ENCODE assay signal across 19 cellular contexts in genomic region chr9:89768650-89769071, GRCh38.
A peak's percentile ranks its signal among the peaks of the same experiment; 100 is the strongest.
DNase-seq lines count a peak whose midpoint lies in the region; ATAC-seq and TF ChIP-seq lines count a peak whose summit lies in the region.
"Had no signal": no experiment of that assay in that cellular context is flagged by ENCODE, and none has a peak within 500 bp of the region (broad histone marks: within the 10 kb centered on the region; RNA-seq: fewer than 3 reads in every experiment).

No MANE protein-coding gene starts in this region.

- H3K4me3 ChIP-seq in mammary epithelial cell (replicated peaks in 1 of 3; ENCODE audit: insufficient read depth in 1 of 3, low read depth in 2 of 3, low read length in 3 of 3) = no peak overlapping the region
- H3K4me3 ChIP-seq in trophoblast cell (ENCODE audit: low read depth, low read length) = no peak overlapping the region
- no peak overlapping the region for H3K4me3 ChIP-seq in vagina
- H3K4me3 ChIP-seq: A549, SK-N-MC had no signal

- peak overlapping the region; percentile 55 for H2BK120ac ChIP-seq in trophoblast cell (ENCODE audit: insufficient read depth, low read length, poor library complexity)

- dilution Hi-C loops in mammary epithelial cell (cut with HindIII; ENCODE audit: low sequenced_read_pairs) = no loop called here

- H3K27ac ChIP-seq in mammary epithelial cell (ENCODE audit: insufficient read depth, low read depth, low read length) (no peak overlapping the region), trophoblast cell (ENCODE audit: low read depth, low read length) (no peak overlapping the region), vagina (peak overlapping the region; percentile 12)
- H3K27ac ChIP-seq: A549, KMS-11, SK-N-MC had no signal

- H3K27me3 ChIP-seq in mammary epithelial cell (ENCODE audit: insufficient read depth, low read length) (no peaks in the 10 kb centered on the region), trophoblast cell (ENCODE audit: insufficient read depth, low read length) (no peaks in the 10 kb centered on the region), vagina (no peaks in the 10 kb centered on the region)

- intact Hi-C loops in mammary epithelial cell (cut with micrococcal nuclease) = no loop called here
- intact Hi-C loops in MCF 10A (cut with micrococcal nuclease) = no loop called here
- intact Hi-C loops in activated B cell treated with CpG ODN at 0.5 μM for 24 hours (cut with micrococcal nuclease) = no loop called here
- intact Hi-C loops in vagina (cut with DNase I) = no loop called here

- peak overlapping the region; percentile 71 for H4K91ac ChIP-seq in trophoblast cell (ENCODE audit: low read depth, low read length)

- H3K27me3 Mint-ChIP-seq in MCF 10A (ENCODE audit: insufficient read depth, unreplicated experiment) (peaks cover 12% of the 10 kb centered on the region), activated B cell treated with CpG ODN at 0.5 μM for 24 hours (no peaks in the 10 kb centered on the region)

- H3K23ac ChIP-seq in trophoblast cell (ENCODE audit: low read length) = no peak overlapping the region

- peak overlapping the region; percentile 32 for H3K14ac ChIP-seq in trophoblast cell (ENCODE audit: low read length)

- H3K9me3 Mint-ChIP-seq in MCF 10A (ENCODE audit: unreplicated experiment) = no peaks in the 10 kb centered on the region
- H3K9me3 Mint-ChIP-seq in activated B cell treated with CpG ODN at 0.5 μM for 24 hours = no peaks in the 10 kb centered on the region

- in situ Hi-C loops in mammary epithelial cell (cut with MboI; ENCODE audit: low sequenced_read_pairs in 2 of 2) = no loop called here

- peak; percentile 72 for ATAC-seq in activated B cell treated with CpG ODN at 0.5 μM for 24 hours (ENCODE audit: low read depth)
- ATAC-seq: A549, HCT116 had no signal

- H3K79me1 ChIP-seq in trophoblast cell (ENCODE audit: low read length) = peaks cover 20% of the 10 kb centered on the region

- H3K9ac ChIP-seq in mammary epithelial cell (ENCODE audit: insufficient read depth, low read length) (no peak overlapping the region), trophoblast cell (ENCODE audit: low read length) (no peak overlapping the region)
- H3K9ac ChIP-seq: KMS-11 had no signal

- H3K4me1 Mint-ChIP-seq in MCF 10A (ENCODE audit: insufficient read depth, unreplicated experiment) (peaks cover 12% of the 10 kb centered on the region), activated B cell treated with CpG ODN at 0.5 μM for 24 hours (peaks cover 33% of the 10 kb centered on the region)

- POLR2A ChIA-PET in MCF 10A (lab: Yijun Ruan, JAX) = interaction anchor here (0.7 kb wide), 1 partner anchor 34 kb away, joined by 3 read pairs; no protein-coding TSS in a partner anchor
- POLR2A ChIA-PET in activated B cell treated with CpG ODN at 0.5 μM for 24 hours (lab: Charles Lee) = interaction anchor here (0.7 kb wide), 1 partner anchor 8 kb away, joined by 4 read pairs; no protein-coding TSS in a partner anchor

- no peak overlapping the region for H2AK5ac ChIP-seq in trophoblast cell (ENCODE audit: low read length)

- CTCF ChIA-PET in mammary epithelial cell (lab: Charles Lee; ENCODE audit: low non-redundant PET) (interaction anchor here (0.7 kb wide), 1 partner anchor 1748 kb away, joined by 3 read pairs; no protein-coding TSS in a partner anchor), MCF 10A (lab: Yijun Ruan, JAX) (no interaction called here), activated B cell treated with CpG ODN at 0.5 μM for 24 hours (lab: Charles Lee) (no interaction called here)

- H3K79me2 ChIP-seq in mammary epithelial cell (ENCODE audit: insufficient read depth, low read length) (no peaks in the 10 kb centered on the region), trophoblast cell (ENCODE audit: control insufficient read depth, insufficient read depth, low read length, poor library complexity) (no peaks in the 10 kb centered on the region)

- DNase-seq in mammary epithelial cell (peak; percentile 17), MCF 10A (ENCODE audit: unreplicated experiment) (no peak), activated B cell treated with CpG ODN at 0.5 μM for 24 hours (no peak), trophoblast cell (no peak), vagina (ENCODE audit: extremely low spot score in 2 of 2) (no peak), mucosa of gallbladder (ENCODE audit: low spot score) (no peak), KG1 (lab: John Stamatoyannopoulos, UW) (no peak)
- DNase-seq: NCI-H1105, NCI-H146, NCI-H2029 treated with DMSO at 0.1 percent for 48 hours, NCI-H226, NCI-H510A treated with DMSO at 0.1 percent for 48 hours, SHP77 had no signal

- no peak overlapping the region for H2AFZ ChIP-seq in mammary epithelial cell (ENCODE audit: low read depth, low read length)
- H2AFZ ChIP-seq in trophoblast cell (ENCODE audit: insufficient read depth, low read length, poor library complexity) = no peak overlapping the region

- no peak overlapping the region for H3K27ac Mint-ChIP-seq in MCF 10A (ENCODE audit: low read depth, unreplicated experiment)
- peak overlapping the region; percentile 50 for H3K27ac Mint-ChIP-seq in activated B cell treated with CpG ODN at 0.5 μM for 24 hours
- H3K27ac Mint-ChIP-seq: B cell, CD14-positive monocyte had no signal

- no peak overlapping the region for H3K4me3 Mint-ChIP-seq in MCF 10A (ENCODE audit: unreplicated experiment)
- H3K4me3 Mint-ChIP-seq in activated B cell treated with CpG ODN at 0.5 μM for 24 hours = no peak overlapping the region
- H3K4me3 Mint-ChIP-seq: B cell, CD14-positive monocyte had no signal

- peak overlapping the region; percentile 43 for H3K18ac ChIP-seq in trophoblast cell (ENCODE audit: low read length)

- H3K9me3 ChIP-seq in mammary epithelial cell (replicated peaks; ENCODE audit: insufficient read depth, low read length) (no peaks in the 10 kb centered on the region), trophoblast cell (ENCODE audit: insufficient read depth, low read depth, low read length) (no peaks in the 10 kb centered on the region), vagina (no peaks in the 10 kb centered on the region)
- H3K9me3 ChIP-seq: A549 had no signal

- peak overlapping the region; percentile 90 for H2BK12ac ChIP-seq in trophoblast cell (ENCODE audit: low read length)

- H3K4me2 ChIP-seq in mammary epithelial cell (ENCODE audit: insufficient read depth, low read depth, low read length) (no peak overlapping the region), trophoblast cell (ENCODE audit: low read length) (no peak overlapping the region)
- H3K4me2 ChIP-seq: A549, KMS-11 had no signal

- BruUV-seq in mammary epithelial cell (replicated peaks; lab: Mats Ljungman, UMichigan) (no TSS peak), MCF 10A (replicated peaks; lab: Mats Ljungman, UMichigan) (no TSS peak)

- no peak for TF ChIP-seq POLR2A in vagina (IDR thresholded peaks at IDR 0.05)

- H3K4ac ChIP-seq in trophoblast cell (ENCODE audit: low read depth, low read length) = peak overlapping the region; percentile 12

- H3K36me3 ChIP-seq in mammary epithelial cell (ENCODE audit: insufficient read depth, low read length) = no peaks in the 10 kb centered on the region
- no peaks in the 10 kb centered on the region for H3K36me3 ChIP-seq in trophoblast cell (ENCODE audit: control insufficient read depth in 1 of 2, insufficient read depth in 2 of 2, low read length in 2 of 2)
- no peaks in the 10 kb centered on the region for H3K36me3 ChIP-seq in vagina

- WGBS in mammary epithelial cell (ENCODE audit: low coverage, missing lambda C conversion rate) = 72% methylated on average over 7 of the region's 7 CpGs
- no CpG with 5 or more reads among the region's 7 CpGs for WGBS in trophoblast cell (ENCODE audit: extremely low coverage, insufficient coverage, insufficient read length)

- H4K20me1 ChIP-seq in mammary epithelial cell (ENCODE audit: insufficient read depth, low read length) = no peaks in the 10 kb centered on the region

- TF ChIP-seq CTCF in mammary epithelial cell (conservative IDR thresholded peaks at IDR 0.05 in 1 of 2, IDR thresholded peaks at IDR 0.05 in 1 of 2; ENCODE audit: extremely low read depth in 1 of 2, insufficient read depth in 1 of 2, low read depth in 1 of 2, low read length in 2 of 2) (no peak), MCF 10A (IDR thresholded peaks at IDR 0.05; ENCODE audit: unreplicated experiment) (no peak), activated B cell treated with CpG ODN at 0.5 μM for 24 hours (IDR thresholded peaks at IDR 0.05) (no peak), vagina (IDR thresholded peaks at IDR 0.05) (no peak)

- H2BK5ac ChIP-seq in trophoblast cell (ENCODE audit: low read depth, low read length, poor library complexity) = peak overlapping the region; percentile 67

- H3K4me1 ChIP-seq in mammary epithelial cell (ENCODE audit: insufficient read depth, low read length) (no peaks in the 10 kb centered on the region), trophoblast cell (ENCODE audit: control insufficient read depth in 1 of 2, insufficient read depth in 2 of 2, low read length in 2 of 2) (peaks cover 0 to 4% of the 10 kb centered on the region in 2 experiments), vagina (peaks cover 5% of the 10 kb centered on the region)
- H3K4me1 ChIP-seq: A549 had no signal

- peak overlapping the region; percentile 43 for H4K8ac ChIP-seq in trophoblast cell (ENCODE audit: low read depth, low read length)

- no peak overlapping the region for H4K12ac ChIP-seq in trophoblast cell (ENCODE audit: low read depth, low read length)

- H3K36me3 Mint-ChIP-seq in MCF 10A (ENCODE audit: insufficient read depth, unreplicated experiment) (peaks cover 11% of the 10 kb centered on the region), activated B cell treated with CpG ODN at 0.5 μM for 24 hours (ENCODE audit: low read depth) (no peaks in the 10 kb centered on the region)
- H3K36me3 Mint-ChIP-seq: CD14-positive monocyte had no signal
